In genomic region chr9:4742246-4742645, GRCh38 we compare ENCODE assay signal across 2 cellular contexts.
TF ChIP-seq lines count a peak whose summit lies in the region.

No MANE protein-coding gene starts in this region.

TF ChIP-seq in SK-N-SH, 30 proteins besides CTCF, POLR2A, EP300 and RAD21 (continued from another document):
- TF ChIP-seq CHD2 (IDR thresholded peaks at IDR 0.05; ENCODE audit: low read length, partially characterized antibody) (no peak), TCF12 (IDR thresholded peaks at IDR 0.05) (no peak), IRF3 (IDR thresholded peaks at IDR 0.05; ENCODE audit: low read depth, low read length) (no peak), GATA2 (CRISPR knock-in tag; IDR thresholded peaks at IDR 0.05) (no peak), POLR2AphosphoS5 (IDR thresholded peaks at IDR 0.05; ENCODE audit: low read depth, low read length) (no peak), MEF2A (IDR thresholded peaks at IDR 0.05; ENCODE audit: borderline replicate concordance, low read depth) (no peak)

TF ChIP-seq in SK-N-SH treated with all-trans-retinoic acid at 6 μM for 48 hours, 23 proteins besides CTCF, POLR2A, EP300 and RAD21 (continued from another document):
- TF ChIP-seq TSHZ2 (CRISPR knock-in tag; IDR thresholded peaks at IDR 0.05) (no peak), CSDC2 (CRISPR knock-in tag; IDR thresholded peaks at IDR 0.05) (no peak), ZNF70 (CRISPR knock-in tag; IDR thresholded peaks at IDR 0.05) (no peak), PATZ1 (CRISPR knock-in tag; IDR thresholded peaks at IDR 0.05; ENCODE audit: borderline replicate concordance) (no peak), TOX (CRISPR knock-in tag; IDR thresholded peaks at IDR 0.05; ENCODE audit: borderline replicate concordance) (no peak), GLIS3 (CRISPR knock-in tag; IDR thresholded peaks at IDR 0.05) (no peak), POU6F1 (CRISPR knock-in tag; IDR thresholded peaks at IDR 0.05; ENCODE audit: borderline replicate concordance, low read depth) (no peak)
